In genomic region chr1:226495716-226496115, GRCh38 we compare ENCODE assay signal across 2 cellular contexts.
A peak's percentile ranks its signal among the peaks of the same experiment; 100 is the strongest.
TF ChIP-seq lines count a peak whose summit lies in the region.

No MANE protein-coding gene starts in this region.

TF ChIP-seq in HEK293, 187 proteins besides CTCF, POLR2A, EP300 and RAD21 (continued from another document):
- TF ChIP-seq ZNF639 (tag by site-specific recombination; IDR thresholded peaks at IDR 0.05) (no peak), ZIC2 (tag by site-specific recombination; IDR thresholded peaks at IDR 0.05) (0 out of 2 replicates have a peak, but pooled peaks have one; percentile 16)

TF ChIP-seq in H1, 55 proteins besides CTCF, POLR2A, EP300 and RAD21 (continued from another document):
- no peak for TF ChIP-seq FOSL1 (IDR thresholded peaks at IDR 0.05; ENCODE audit: insufficient read depth, low read depth, low read length)
- no peak for TF ChIP-seq SIN3A (conservative IDR thresholded peaks at IDR 0.05 in 1 of 2, IDR thresholded peaks at IDR 0.05 in 1 of 2; ENCODE audit: low read depth in 1 of 2, low read length in 2 of 2)
- TF ChIP-seq RBBP5 (IDR thresholded peaks at IDR 0.05; ENCODE audit: borderline replicate concordance, low read depth, low read length) = no peak
- no peak for TF ChIP-seq CHD2 (IDR thresholded peaks at IDR 0.05; ENCODE audit: low read length)
